17 cellular contexts compared by ENCODE assay signal in the genomic region with DNA sequence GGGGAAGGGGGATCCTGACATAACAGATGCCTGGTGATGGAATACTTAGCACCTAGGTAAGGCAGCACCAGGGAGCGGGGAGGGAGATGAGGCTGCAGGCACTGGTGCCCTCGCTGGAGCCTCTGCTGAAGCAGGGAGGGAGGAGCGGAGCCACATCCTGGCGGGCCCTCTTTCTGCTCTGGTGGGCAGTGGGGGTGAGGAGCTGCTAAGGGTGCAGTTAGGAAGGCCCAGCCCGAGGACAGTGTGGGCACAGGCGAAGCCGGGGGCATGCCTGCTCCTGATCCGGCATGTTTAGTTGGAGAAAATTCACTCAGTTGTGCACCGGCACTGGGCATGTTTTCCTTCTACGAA.
A peak's percentile ranks its signal among the peaks of the same experiment; 100 is the strongest.
DNase-seq lines count a peak whose midpoint lies in the region; ATAC-seq, FAIRE-seq and TF ChIP-seq lines count a peak whose summit lies in the region.
"Had no signal": no experiment of that assay in that cellular context is flagged by ENCODE, and none has a peak within 500 bp of the region (broad histone marks: within the 10 kb centered on the region; RNA-seq: fewer than 3 reads in every experiment).

No MANE protein-coding gene starts in this region.

- no peak for FAIRE-seq in H1 (lab: Jason Lieb, UNC)
- FAIRE-seq in HepG2 (lab: Jason Lieb, UNC) = no peak
- FAIRE-seq: HTR-8/SVneo had no signal

- no peak overlapping the region; the same call in 1 of the 2 replicates for H4K8ac ChIP-seq in H1 (ENCODE audit: extremely low read depth, insufficient read depth, low read length)

- no peak overlapping the region for H4K5ac ChIP-seq in H1 (ENCODE audit: insufficient read length, low read depth, low read length)

- H3K23ac ChIP-seq in H1 (ENCODE audit: insufficient read length) = no peak overlapping the region

- no peak overlapping the region for H3K14ac ChIP-seq in H1 (ENCODE audit: insufficient read length)

- TF ChIP-seq EP300 in H1 (IDR thresholded peaks at IDR 0.05; ENCODE audit: borderline replicate concordance in 1 of 2, low read depth in 2 of 2, low read length in 2 of 2) = no peak
- TF ChIP-seq EP300 in HepG2 (IDR thresholded peaks at IDR 0.05; ENCODE audit: low read depth in 2 of 2, low read length in 2 of 2) = no peak
- no peak for TF ChIP-seq EP300 in HepG2 (CRISPR knock-in tag; IDR thresholded peaks at IDR 0.05; ENCODE audit: borderline replicate concordance)
- no peak for TF ChIP-seq EP300 in SK-N-SH (IDR thresholded peaks at IDR 0.05; ENCODE audit: borderline replicate concordance in 1 of 2, low read depth in 1 of 2, low read length in 1 of 2)

- H3K79me1 ChIP-seq in H1 (ENCODE audit: low read depth, low read length) = no peaks in the 10 kb centered on the region

- POLR2A ChIA-PET in H1 (lab: Charles Lee; ENCODE audit: partially characterized antibody) = no interaction called here
- POLR2A ChIA-PET in HepG2 (lab: Yijun Ruan, JAX) = no interaction called here
- POLR2A ChIA-PET in SK-N-SH (lab: Yijun Ruan, JAX) = no interaction called here

- TF ChIP-seq CTCF in H1 (IDR thresholded peaks at IDR 0.05; ENCODE audit: control extremely low read depth in 1 of 3, insufficient read depth in 1 of 3, low read depth in 1 of 3, low read length in 3 of 3) (no peak), HepG2 (CRISPR knock-in tag; IDR thresholded peaks at IDR 0.05) (no peak), SK-N-SH (IDR thresholded peaks at IDR 0.05) (no peak)

- peaks cover 0 to 7% (median 2%) of the 10 kb centered on the region in 4 experiments; a peak in 4 of 8 replicates for H3K36me3 ChIP-seq in H1 (ENCODE audit: control insufficient read depth in 2 of 4, insufficient read depth in 4 of 4, low read length in 3 of 4)
- peaks cover 0 to 8% of the 10 kb centered on the region in 2 experiments; a peak in 3 of 5 replicates for H3K36me3 ChIP-seq in HepG2 (replicated peaks in 1 of 2; ENCODE audit: control insufficient read depth in 1 of 2, insufficient read depth in 2 of 2, low read length in 2 of 2)
- H3K36me3 ChIP-seq in SK-N-SH (replicated peaks in 1 of 2; ENCODE audit: control insufficient read depth in 1 of 2, insufficient read depth in 2 of 2, low read length in 1 of 2) = peaks cover 0 to 18% of the 10 kb centered on the region in 2 experiments

- no peak overlapping the region for H3K4me3 ChIP-seq in H1 (ENCODE audit: extremely low read depth in 1 of 4, insufficient read depth in 2 of 4, low read depth in 3 of 4, low read length in 4 of 4)
- H3K4me3 ChIP-seq in HepG2 (replicated peaks in 1 of 3; ENCODE audit: insufficient read depth in 1 of 3, low read depth in 2 of 3, low read length in 3 of 3) = no peak overlapping the region
- no peak overlapping the region for H3K4me3 ChIP-seq in SK-N-SH (ENCODE audit: low read depth in 2 of 2, low read length in 1 of 2)

- peaks cover 4% of the 10 kb centered on the region for H3K4me1 Mint-ChIP-seq in activated T-cell treated with anti-CD3 and anti-CD28 coated beads, Interleukin-2, amount 50 U/mL, for 24 hours (ENCODE audit: low read depth)

- in situ Hi-C loops in HepG2 (cut with HindIII; ENCODE audit: extremely low pct_ligation_motif_present, low pct_unique_long_range_greater_than_20kb) = no loop called here

- TF ChIP-seq RAD21 in H1 (IDR thresholded peaks at IDR 0.05 in 1 of 2, conservative IDR thresholded peaks at IDR 0.05 in 1 of 2; ENCODE audit: low read depth in 2 of 2, low read length in 2 of 2) = no peak
- no peak for TF ChIP-seq RAD21 in HepG2 (CRISPR knock-in tag; IDR thresholded peaks at IDR 0.05)
- no peak for TF ChIP-seq RAD21 in SK-N-SH (IDR thresholded peaks at IDR 0.05; ENCODE audit: low read length)

- H3K4ac ChIP-seq in H1 (replicated peaks; ENCODE audit: insufficient read length, low read depth, low read length) = no peak overlapping the region

- peak overlapping the region; percentile 90; the same call in 1 of the 2 replicates for H2BK12ac ChIP-seq in H1 (ENCODE audit: low read depth, low read length)

- H3K36me3 Mint-ChIP-seq in activated T-cell treated with anti-CD3 and anti-CD28 coated beads, Interleukin-2, amount 50 U/mL, for 24 hours (ENCODE audit: low read depth) = peaks cover 13% of the 10 kb centered on the region

- H3K27me3 Mint-ChIP-seq in activated T-cell treated with anti-CD3 and anti-CD28 coated beads, Interleukin-2, amount 50 U/mL, for 24 hours = no peaks in the 10 kb centered on the region

- no peak overlapping the region for H2BK120ac ChIP-seq in H1 (replicated peaks; ENCODE audit: low read depth, low read length)

- H3K9ac ChIP-seq in H1 (replicated peaks in 1 of 4; ENCODE audit: extremely low read depth in 1 of 4, low read depth in 3 of 4, low read length in 3 of 4) (no peak overlapping the region), HepG2 (ENCODE audit: insufficient read depth, low read depth, low read length) (no peak overlapping the region), SK-N-SH (no peak overlapping the region)

- TF ChIP-seq POLR2A in H1 (IDR thresholded peaks at IDR 0.05; ENCODE audit: control extremely low read depth in 1 of 2, low read depth in 2 of 2, low read length in 2 of 2) (no peak), HepG2 (IDR thresholded peaks at IDR 0.05; ENCODE audit: insufficient read depth in 1 of 2, low read depth in 2 of 2, low read length in 2 of 2) (no peak)

- H3K79me2 ChIP-seq in H1 (ENCODE audit: control insufficient read depth in 1 of 2, insufficient read depth in 2 of 2, low read length in 2 of 2) = no peaks in the 10 kb centered on the region
- no peaks in the 10 kb centered on the region for H3K79me2 ChIP-seq in HepG2 (ENCODE audit: insufficient read depth, low read length)
- H3K79me2 ChIP-seq in SK-N-SH (ENCODE audit: insufficient read depth) = no peaks in the 10 kb centered on the region

- H4K20me1 ChIP-seq in H1 (replicated peaks in 1 of 2; ENCODE audit: control insufficient read depth in 1 of 2, insufficient read depth in 2 of 2, low read length in 2 of 2) = peaks cover 0 to 3% of the 10 kb centered on the region in 2 experiments
- no peaks in the 10 kb centered on the region for H4K20me1 ChIP-seq in HepG2 (ENCODE audit: insufficient read depth, low read length)
- H4K20me1 ChIP-seq in SK-N-SH (ENCODE audit: insufficient read depth) = peaks cover 4% of the 10 kb centered on the region; the same call in 1 of the 2 replicates

- H3K9me3 ChIP-seq in H1 (ENCODE audit: insufficient read depth in 2 of 2, low read depth in 1 of 2, low read length in 1 of 2) = no peaks in the 10 kb centered on the region
- no peaks in the 10 kb centered on the region for H3K9me3 ChIP-seq in HepG2 (ENCODE audit: low read length)
- H3K9me3 ChIP-seq in SK-N-SH = no peaks in the 10 kb centered on the region
- H3K9me3 ChIP-seq: BE2C had no signal

- H3F3A ChIP-seq in SK-N-SH (replicated peaks; ENCODE audit: insufficient read depth) = no peaks in the 10 kb centered on the region

- peak overlapping the region; percentile 77; the same call in 1 of the 2 replicates for H2BK5ac ChIP-seq in H1 (ENCODE audit: low read depth, low read length)

- no TSS peak for BruUV-seq in HepG2 (replicated peaks; lab: Mats Ljungman, UMichigan)

- DNase-seq in activated T-cell treated with anti-CD3 and anti-CD28 coated beads, Interleukin-2, amount 50 U/mL, for 24 hours = no peak
- DNase-seq in activated T-cell treated with anti-CD3 and anti-CD28 coated beads for 4 hours (no peak), H1 (ENCODE audit: low read depth in 1 of 2, low spot score in 2 of 2) (peak in 1 of 2 experiments; percentile 51), HepG2 (ENCODE audit: low spot score) (no peak), GM19240 (ENCODE audit: insufficient read length, low spot score) (no peak), NCI-H2107 (lab: John Stamatoyannopoulos, UW) (no peak), NCI-H69 (lab: John Stamatoyannopoulos, UW) (no peak), SK-N-SH (no peak)
- DNase-seq: BE2C; CD8-positive, alpha-beta T cell; MV-4-11; NCI-H1417 treated with DMSO at 0.1 percent for 48 hours; NCI-H774; RPMI8226 had no signal

- H4K91ac ChIP-seq in H1 (replicated peaks; ENCODE audit: insufficient read length, low read length) = peak overlapping the region; percentile 2

- ATAC-seq in HepG2 = peak; percentile 4; the same call in 2 of the 3 replicates
- ATAC-seq: CD8-positive, alpha-beta T cell had no signal

- H2AK5ac ChIP-seq in H1 (ENCODE audit: low read depth, low read length) = peak overlapping the region; percentile 28; the same call in 1 of the 2 replicates

- H3K27ac ChIP-seq in H1 (ENCODE audit: low read depth, low read length) (no peak overlapping the region), HepG2 (ENCODE audit: extremely low read length, insufficient read depth, low read length) (no peak overlapping the region), SK-N-SH (ENCODE audit: low read depth in 2 of 2, low read length in 1 of 2) (no peak overlapping the region)
- H3K27ac ChIP-seq: 22Rv1, HL-60 had no signal

- H3K23me2 ChIP-seq in H1 (ENCODE audit: low read depth, low read length) = no peaks in the 10 kb centered on the region

- CTCF ChIA-PET in H1 (lab: Charles Lee; ENCODE audit: partially characterized antibody) = interaction anchor here (1.1 to 26.7 kb wide), 6 partner anchors 11 to 58 kb away, joined by 3 to 366 read pairs (median 4); no protein-coding TSS in a partner anchor
- CTCF ChIA-PET in HepG2 (lab: Yijun Ruan, JAX; ENCODE audit: low intra/inter-chr PET ratio, low total read pairs) = no interaction called here
- CTCF ChIA-PET in SK-N-SH (lab: Yijun Ruan, JAX) = interaction anchor here (2.0 to 2.2 kb wide), 2 partner anchors 11 to 26 kb away, joined by 10 to 12 read pairs; no protein-coding TSS in a partner anchor

- H2BK20ac ChIP-seq in H1 (ENCODE audit: low read length) = peak overlapping the region; percentile 5; the same call in 1 of the 2 replicates

- no peaks in the 10 kb centered on the region for H3K9me2 ChIP-seq in SK-N-SH

- no peak overlapping the region for H2BK15ac ChIP-seq in H1 (ENCODE audit: low read length)

- no peak overlapping the region for H3K4me3 Mint-ChIP-seq in activated T-cell treated with anti-CD3 and anti-CD28 coated beads, Interleukin-2, amount 50 U/mL, for 24 hours
- H3K4me3 Mint-ChIP-seq: CD8-positive, alpha-beta T cell had no signal

- H3K27me3 ChIP-seq in H1 (replicated peaks in 1 of 4; ENCODE audit: control insufficient read depth in 3 of 4, extremely low read depth in 1 of 4, insufficient read depth in 3 of 4, low read length in 3 of 4) (no peaks in the 10 kb centered on the region), HepG2 (ENCODE audit: control insufficient read depth in 1 of 2, insufficient read depth in 2 of 2, low read length in 2 of 2) (peaks cover 2 to 3% of the 10 kb centered on the region in 2 experiments; a peak in 2 of 5 replicates), SK-N-SH (ENCODE audit: insufficient read depth) (no peaks in the 10 kb centered on the region)
- H3K27me3 ChIP-seq: BE2C had no signal

- no peaks in the 10 kb centered on the region for H3K9me3 Mint-ChIP-seq in activated T-cell treated with anti-CD3 and anti-CD28 coated beads, Interleukin-2, amount 50 U/mL, for 24 hours
- H3K9me3 Mint-ChIP-seq: CD8-positive, alpha-beta T cell had no signal

- H3K18ac ChIP-seq in H1 (ENCODE audit: extremely low read depth, low read length) = peak overlapping the region; percentile 32

- 78% methylated on average over 10 of the region's 10 CpGs; no CpG with 5 or more reads in 1 of the 2 experiments for WGBS in H1 (ENCODE audit: extremely low coverage in 1 of 2, insufficient coverage in 1 of 2, insufficient read length in 1 of 2, insufficient replicate concordance in 2 of 2, low coverage in 1 of 2, low lambda C conversion rate in 2 of 2, missing lambda C conversion rate in 1 of 2), 2 experiments
- WGBS in HepG2 (ENCODE audit: low lambda C conversion rate) = 78% methylated on average over 3 of the region's 10 CpGs
- WGBS in SK-N-SH (ENCODE audit: low lambda C conversion rate) = 98% methylated on average over 7 of the region's 10 CpGs

- no peak overlapping the region for H3K4me2 ChIP-seq in H1 (ENCODE audit: insufficient read depth in 1 of 2, low read depth in 2 of 2, low read length in 2 of 2)
- peak overlapping the region; percentile 79; the same call in 1 of the 2 replicates for H3K4me2 ChIP-seq in HepG2 (ENCODE audit: low read depth, low read length)
- H3K4me2 ChIP-seq in SK-N-SH = no peak overlapping the region

- H3K4me1 ChIP-seq in H1 (replicated peaks in 1 of 4; ENCODE audit: control insufficient read depth in 3 of 4, insufficient read depth in 4 of 4, low read length in 3 of 4) (peaks cover 0 to 6% (median 4%) of the 10 kb centered on the region in 4 experiments; a peak in 4 of 7 replicates), HepG2 (ENCODE audit: insufficient read depth, low read length) (peaks cover 11% of the 10 kb centered on the region), SK-N-SH (ENCODE audit: control insufficient read depth in 1 of 2, insufficient read depth in 2 of 2, low read depth in 1 of 2, low read length in 1 of 2) (peaks cover 0 to 10% of the 10 kb centered on the region in 2 experiments; a peak in 1 of 4 replicates)
- H3K4me1 ChIP-seq: BE2C had no signal

- intact Hi-C loops in HepG2 (cut with micrococcal nuclease; ENCODE audit: unreplicated experiment) = no loop called here

- H3K56ac ChIP-seq in H1 (replicated peaks; ENCODE audit: insufficient read length, low read depth, low read length) = no peak overlapping the region

- H3K27ac Mint-ChIP-seq in activated T-cell treated with anti-CD3 and anti-CD28 coated beads, Interleukin-2, amount 50 U/mL, for 24 hours = peak overlapping the region; percentile 34

- H2AFZ ChIP-seq in H1 (ENCODE audit: low read length) = no peak overlapping the region
- H2AFZ ChIP-seq in HepG2 (ENCODE audit: low read length) = no peak overlapping the region
- no peak overlapping the region for H2AFZ ChIP-seq in SK-N-SH (ENCODE audit: low read depth)
